Comparison of ENCODE assay signal across 15 cellular contexts in genomic region chr2:132974477-132975050, GRCh38.
"Had no signal": no experiment of that assay in that cellular context is flagged by ENCODE, and none has a peak within 500 bp of the region (broad histone marks: within the 10 kb centered on the region; RNA-seq: fewer than 3 reads in every experiment).

No MANE protein-coding gene starts in this region.

- H3K4me1 Mint-ChIP-seq: central memory CD8-positive, alpha-beta T cell had no signal

- H3K9me3 ChIP-seq: body of pancreas, stomach, thoracic aorta had no signal

- H3K4me3 ChIP-seq: body of pancreas, stomach, thoracic aorta had no signal

- ATAC-seq: activated CD8-positive, alpha-beta T cell treated with anti-CD3 and anti-CD28 coated beads, Interleukin-2, amount 10 ng/mL, durations not matched to agents 7 days and 5 days; body of pancreas had no signal

- H3K4me3 Mint-ChIP-seq: activated CD8-positive, alpha-beta T cell treated with anti-CD3 and anti-CD28 coated beads, Interleukin-2, amount 10 ng/mL, durations not matched to agents 7 days and 5 days; central memory CD8-positive, alpha-beta T cell; neural crest cell had no signal

- H3K27me3 Mint-ChIP-seq: central memory CD8-positive, alpha-beta T cell had no signal

- H3K36me3 ChIP-seq: stomach, thoracic aorta, WERI-Rb-1 had no signal

- H3K27me3 ChIP-seq: body of pancreas, stomach had no signal

- H3K4me1 ChIP-seq: body of pancreas, stomach had no signal

- H3K27ac ChIP-seq: body of pancreas, stomach, thoracic aorta, WERI-Rb-1 had no signal

- H3K9me3 Mint-ChIP-seq: neural crest cell had no signal

- H3K27ac Mint-ChIP-seq: activated CD8-positive, alpha-beta T cell treated with anti-CD3 and anti-CD28 coated beads, Interleukin-2, amount 10 ng/mL, durations not matched to agents 7 days and 5 days had no signal

- DNase-seq: activated CD4-positive, alpha-beta T cell treated with anti-CD3 and anti-CD28 coated beads for 4 hours; activated CD8-positive, alpha-beta memory T cell treated with anti-CD3 and anti-CD28 coated beads, Interleukin-2, amount 50 U/mL, for 48 hours; activated CD8-positive, alpha-beta T cell treated with anti-CD3 and anti-CD28 coated beads, Interleukin-2, amount 10 ng/mL, durations not matched to agents 7 days and 5 days; activated naive CD4-positive, alpha-beta T cell; body of pancreas; cortex of kidney; effector CD8-positive, alpha-beta T cell; hippocampal formation; stimulated activated CD4-positive, alpha-beta T cell treated with anti-CD3 and anti-CD28 coated beads, Interleukin-15, amount 100 ng/mL, for 24 hours; stimulated activated CD4-positive, alpha-beta T cell treated with anti-CD3 and anti-CD28 coated beads, Interleukin-4, amount 100 ng/mL, for 24 hours; stomach; WERI-Rb-1 had no signal
